ENCODE assay signal across 8 cellular contexts in genomic region chr1:19312782-19313635, GRCh38. TPM values are rescaled to one million over a fixed set of nuclear protein-coding genes. Genes with fewer than 3 reads are reported as not detected.
DNase-seq lines count a peak whose midpoint lies in the region; ATAC-seq, FAIRE-seq and TF ChIP-seq lines count a peak whose summit lies in the region.

No MANE protein-coding gene starts in this region.

- peak overlapping the region; percentile 73 to 90 (median 84) for H3K4me3 Mint-ChIP-seq in naive thymus-derived CD8-positive, alpha-beta T cell

- POLR2A ChIA-PET in naive thymus-derived CD8-positive, alpha-beta T cell (lab: Charles Lee) = interaction anchor here (1.2 to 2.0 kb wide), 3 partner anchors 23 to 338 kb away, joined by 3 to 6 read pairs (median 4); partner anchors contain the start of genes EMC1 and MRTO4

- peaks cover 0 to 2% (median 0%) of the 10 kb centered on the region in 3 donors for H3K36me3 Mint-ChIP-seq in naive thymus-derived CD8-positive, alpha-beta T cell

- FAIRE-seq in frontal cortex (lab: Jason Lieb, UNC) = no peak

- no peaks in the 10 kb centered on the region for H3K36me3 ChIP-seq in colonic mucosa

- H3K27ac Mint-ChIP-seq in naive thymus-derived CD8-positive, alpha-beta T cell = peak overlapping the region; percentile 1 to 85 (median 68)

- H3K4me3 ChIP-seq in AG10803 (ENCODE audit: low read length) (peak overlapping the region; percentile 77), LNCaP clone FGC (ENCODE audit: low read depth, low read length) (peak overlapping the region; percentile 60), colonic mucosa (peak overlapping the region; percentile 92)

- no peaks in the 10 kb centered on the region for H3K27me3 ChIP-seq in colonic mucosa

- TF ChIP-seq CTCF in AG10803 (conservative IDR thresholded peaks at IDR 0.05; ENCODE audit: low read length) = no peak
- TF ChIP-seq CTCF in LNCaP clone FGC (IDR thresholded peaks at IDR 0.05; ENCODE audit: control insufficient read depth, extremely low read depth, insufficient read depth) = no peak
- no peak for TF ChIP-seq CTCF in colonic mucosa (IDR thresholded peaks at IDR 0.05)

- H3K27me3 Mint-ChIP-seq in naive thymus-derived CD8-positive, alpha-beta T cell = no peaks in the 10 kb centered on the region

- H3K9me3 Mint-ChIP-seq in naive thymus-derived CD8-positive, alpha-beta T cell = no peaks in the 10 kb centered on the region

- H3K27ac ChIP-seq in colonic mucosa = peak overlapping the region; percentile 82

- peaks cover 18% of the 10 kb centered on the region for H3K4me1 ChIP-seq in colonic mucosa

- peaks cover 27 to 59% (median 49%) of the 10 kb centered on the region in 4 donors for H3K4me1 Mint-ChIP-seq in naive thymus-derived CD8-positive, alpha-beta T cell

- no peak for DNase-seq in AG10803 (ENCODE audit: low read depth)
- no peak for DNase-seq in LNCaP clone FGC (ENCODE audit: low read depth)
- peak; percentile 42 for DNase-seq in colonic mucosa
- peak in 2 of 10 donors; percentile 31 to 41 for DNase-seq in naive thymus-derived CD8-positive, alpha-beta T cell
- DNase-seq in NCI-H146 treated with DMSO at 0.1 percent for 48 hours (lab: John Stamatoyannopoulos, UW; ENCODE audit: unreplicated experiment) = no peak
- no peak for DNase-seq in GM19238 (ENCODE audit: insufficient read length, low spot score)
- no peak for DNase-seq in frontal cortex (ENCODE audit: low spot score in 2 of 2)

- H3K9ac ChIP-seq in colonic mucosa (ENCODE audit: low read depth in 2 of 2, low read length in 2 of 2) = peak overlapping the region; percentile 56 to 97

- no peaks in the 10 kb centered on the region for H3K9me3 ChIP-seq in colonic mucosa

- ATAC-seq in GM19043 (IDR thresholded peaks at IDR 0.05; ENCODE audit: low read depth, unreplicated experiment) = peak; percentile 5
- ATAC-seq in naive thymus-derived CD8-positive, alpha-beta T cell = peak; percentile 9 to 26

- intact Hi-C loops in colonic mucosa (cut with DNase I) = no loop called here

RNA-seq across cellular contexts. Expression of gene SLC66A1, which starts 0.9 kb away (rescaled TPM):
- total RNA-seq in colonic mucosa (10 to 100 TPM; 10.6 to 13.1 TPM), frontal cortex (17.9 TPM)
- total RNA-seq in naive thymus-derived CD8-positive, alpha-beta T cell = 1 to 10 TPM; 4.8 to 6.4 TPM
- 1 to 10 TPM; 3.1 to 4.3 (median 3.7) TPM for polyA plus RNA-seq in naive thymus-derived CD8-positive, alpha-beta T cell

RNA-seq across cellular contexts. Expression of gene AKR7A2, which starts 1.1 kb away (rescaled TPM):
- total RNA-seq in colonic mucosa (100 to 1,000 TPM; 112 to 129 TPM), frontal cortex (21.6 TPM)
- total RNA-seq in naive thymus-derived CD8-positive, alpha-beta T cell = 10 to 100 TPM; 24.8 to 27.7 TPM
- 100 to 1,000 TPM in 2 of 3 donors, 10 to 100 TPM in 1; 99.3 to 116 (median 115) TPM for polyA plus RNA-seq in naive thymus-derived CD8-positive, alpha-beta T cell

RNA-seq across cellular contexts. Expression of gene AKR7A3, which starts 24.4 kb away (rescaled TPM):
- total RNA-seq in colonic mucosa = 100 to 1,000 TPM in 1 of 2 donors, 10 to 100 TPM in 1; 97.0 to 119 TPM
- total RNA-seq in naive thymus-derived CD8-positive, alpha-beta T cell = 1 to 10 TPM in 1 of 2 experiments, under 1 TPM in 1; 0.96 to 1.5 TPM
- under 1 TPM in 1 of 3 donors, not detected in 2; 0.08 TPM for polyA plus RNA-seq in naive thymus-derived CD8-positive, alpha-beta T cell
- total RNA-seq in frontal cortex = 1.2 TPM

Comparison
In these comparisons a context has a peak if more than half of its experiments do, and no peak if none do; other contexts are left out.
1. RNA of gene AKR7A3, which starts 24.4 kb away (total RNA-seq): 97.0 to 119 TPM in colonic mucosa; 0.96 to 1.5 TPM in naive thymus-derived CD8-positive, alpha-beta T cell and 1.2 TPM in frontal cortex (single experiment); every median in the first group is over 10 times any median in the second.
2. Peak in every context shown above with its lines, with median percentiles within 50 percentile points of each other: H3K4me3 ChIP-seq.